ENCODE assay signal across 1 cellular context in genomic region chr6:99603421-99604160, GRCh38.
TF ChIP-seq lines count a peak whose summit lies in the region.

No MANE protein-coding gene starts in this region.

TF ChIP-seq in K562, 482 proteins besides CTCF, POLR2A, EP300 and RAD21 (continued from another document and continues in another):
- TF ChIP-seq E2F6 (IDR thresholded peaks at IDR 0.05; ENCODE audit: borderline replicate concordance in 1 of 2, extremely low read depth in 1 of 2, insufficient read depth in 1 of 2, insufficient read length in 1 of 2, low read depth in 1 of 2, low read length in 1 of 2, poor library complexity in 1 of 2, severe bottlenecking in 1 of 2) (peak; percentile 90 to 96), KLF10 (CRISPR knock-in tag; IDR thresholded peaks at IDR 0.05) (no peak), RBBP5 (IDR thresholded peaks at IDR 0.05; ENCODE audit: borderline replicate concordance, insufficient read depth, low read length, poor library complexity, severe bottlenecking) (peak; percentile 4), MIER1 (IDR thresholded peaks at IDR 0.05; ENCODE audit: low read depth) (0 out of 2 replicates have a peak, but pooled peaks have one; percentile 32), MAX (CRISPR knock-in tag; IDR thresholded peaks at IDR 0.05) (peak; percentile 69), CBX8 (IDR thresholded peaks at IDR 0.05; ENCODE audit: borderline replicate concordance, extremely low read depth, low read depth, low read length, poor library complexity, severe bottlenecking) (peak; percentile 50), RBFOX2 (IDR thresholded peaks at IDR 0.05; ENCODE audit: low read depth, low read length) (peak; percentile 28; the same call in 1 of the 2 replicates), CREB3L1 (IDR thresholded peaks at IDR 0.05; ENCODE audit: borderline replicate concordance, low read depth) (0 out of 2 replicates have a peak, but pooled peaks have one; percentile 17), ARID4B (CRISPR knock-in tag; IDR thresholded peaks at IDR 0.05) (0 out of 2 replicates have a peak, but pooled peaks have one; percentile 29), SIN3A (IDR thresholded peaks at IDR 0.05; ENCODE audit: borderline replicate concordance in 2 of 2, control insufficient read depth in 1 of 2, low read depth in 2 of 2, low read length in 2 of 2) (peak in 1 of 2 experiments; percentile 45; a peak in 1 of 4 replicates), UBTF (IDR thresholded peaks at IDR 0.05; ENCODE audit: borderline replicate concordance in 1 of 2, low read depth in 2 of 2, low read length in 2 of 2) (peak; percentile 2 to 56; a peak in 1 of 4 replicates), TEAD1 (CRISPR knock-in tag; IDR thresholded peaks at IDR 0.05) (0 out of 4 replicates have a peak, but pooled peaks of 1 of the 2 experiments have one; percentile 39), ZBTB11 (CRISPR knock-in tag; IDR thresholded peaks at IDR 0.05) (0 out of 6 replicates have a peak, but pooled peaks of 1 of the 3 experiments have one; percentile 27), HCFC1 (IDR thresholded peaks at IDR 0.05; ENCODE audit: low read depth, low read length) (0 out of 2 replicates have a peak, but pooled peaks have one; percentile 8), MAZ (CRISPR knock-in tag; conservative IDR thresholded peaks at IDR 0.05 in 1 of 2, IDR thresholded peaks at IDR 0.05 in 1 of 2) (peak; percentile 21 to 44; a peak in 2 of 4 replicates), ARID3B (CRISPR knock-in tag; IDR thresholded peaks at IDR 0.05; ENCODE audit: borderline replicate concordance) (no peak), ZNF277 (CRISPR knock-in tag; IDR thresholded peaks at IDR 0.05; ENCODE audit: borderline replicate concordance) (no peak), NRF1 (conservative IDR thresholded peaks at IDR 0.05 in 1 of 2, IDR thresholded peaks at IDR 0.05 in 1 of 2) (peak; percentile 45 to 54), ZNF583 (CRISPR knock-in tag; IDR thresholded peaks at IDR 0.05) (no peak), ZFP36 (IDR thresholded peaks at IDR 0.05; ENCODE audit: low read depth, low read length, partially characterized antibody) (peak; percentile 28), WHSC1 (IDR thresholded peaks at IDR 0.05; ENCODE audit: low read length) (no peak), HSF4 (CRISPR knock-in tag; IDR thresholded peaks at IDR 0.05; ENCODE audit: borderline replicate concordance) (no peak), XRCC5 (IDR thresholded peaks at IDR 0.05; ENCODE audit: low read depth, low read length) (no peak), CREB1 (IDR thresholded peaks at IDR 0.05) (0 out of 2 replicates have a peak, but pooled peaks have one; percentile 29), CREB1 (CRISPR knock-in tag; IDR thresholded peaks at IDR 0.05) (no peak), TEAD4 (IDR thresholded peaks at IDR 0.05; ENCODE audit: low read length) (no peak), TEAD4 (CRISPR knock-in tag; IDR thresholded peaks at IDR 0.05; ENCODE audit: borderline replicate concordance) (0 out of 2 replicates have a peak, but pooled peaks have one; percentile 30), KLF16 (IDR thresholded peaks at IDR 0.05) (no peak)
